Comparison of ENCODE assay signal across 1 cellular context in genomic region chr17:50583636-50584035, GRCh38.
A peak's percentile ranks its signal among the peaks of the same experiment; 100 is the strongest.
TF ChIP-seq lines count a peak whose summit lies in the region.

No MANE protein-coding gene starts in this region.

TF ChIP-seq in K562, 482 proteins besides CTCF, POLR2A, EP300 and RAD21:
- TF ChIP-seq TAF1 (IDR thresholded peaks at IDR 0.05; ENCODE audit: control insufficient read depth, extremely low read depth, insufficient read depth, low read length, severe bottlenecking) (no peak), SAFB2 (IDR thresholded peaks at IDR 0.05; ENCODE audit: borderline replicate concordance, low read depth, low read length, severe bottlenecking) (no peak), MEIS2 (IDR thresholded peaks at IDR 0.05; ENCODE audit: partially characterized antibody) (peak; percentile 68), PBX2 (CRISPR knock-in tag; IDR thresholded peaks at IDR 0.05; ENCODE audit: low read depth) (no peak), PBX2 (tag; conservative IDR thresholded peaks at IDR 0.05; ENCODE audit: low read depth) (peak; percentile 69; the same call in 1 of the 2 replicates), ATF7 (IDR thresholded peaks at IDR 0.05) (no peak), HLTF (IDR thresholded peaks at IDR 0.05) (no peak), FOXP1 (CRISPR knock-in tag; IDR thresholded peaks at IDR 0.05) (no peak), ZBTB49 (CRISPR knock-in tag; IDR thresholded peaks at IDR 0.05; ENCODE audit: borderline replicate concordance) (no peak), GTF2E2 (tag; IDR thresholded peaks at IDR 0.05) (no peak), ZNF347 (CRISPR knock-in tag; IDR thresholded peaks at IDR 0.05; ENCODE audit: low read depth) (no peak), PKNOX1 (IDR thresholded peaks at IDR 0.05) (peak; percentile 85), TCF7L2 (IDR thresholded peaks at IDR 0.05; ENCODE audit: low read depth, low read length) (no peak), TAF15 (IDR thresholded peaks at IDR 0.05; ENCODE audit: low read depth, low read length) (no peak)
TF ChIP-seq in K562: peak in this region for 3.
